ENCODE assay signal across 25 cellular contexts in genomic region chr5:123297198-123297831, GRCh38.
"Had no signal": no experiment of that assay in that cellular context is flagged by ENCODE, and none has a peak within 500 bp of the region (broad histone marks: within the 10 kb centered on the region; RNA-seq: fewer than 3 reads in every experiment).

No MANE protein-coding gene starts in this region.

- H3K4me3 Mint-ChIP-seq: activated CD4-positive, alpha-beta memory T cell treated with anti-CD3 and anti-CD28 coated beads for 36 hours; activated naive CD4-positive, alpha-beta T cell treated with anti-CD3 and anti-CD28 coated beads, Interleukin-2, amount 10 ng/mL, durations not matched to agents 7 days and 5 days; activated naive CD8-positive, alpha-beta T cell treated with anti-CD3 and anti-CD28 coated beads for 36 hours; activated T-helper 17 cell treated with anti-CD3 and anti-CD28 coated beads, Interleukin-2, amount 50 U/mL, for 72 hours; brain; T-helper 17 cell; WTC11 had no signal

- H3K27ac Mint-ChIP-seq: activated CD4-positive, alpha-beta memory T cell treated with anti-CD3 and anti-CD28 coated beads for 36 hours; activated naive CD4-positive, alpha-beta T cell treated with anti-CD3 and anti-CD28 coated beads, Interleukin-2, amount 10 ng/mL, durations not matched to agents 7 days and 5 days; activated naive CD8-positive, alpha-beta T cell treated with anti-CD3 and anti-CD28 coated beads for 36 hours; activated T-helper 17 cell treated with anti-CD3 and anti-CD28 coated beads, Interleukin-2, amount 50 U/mL, for 72 hours; brain; T-helper 17 cell; WTC11 had no signal

- H3K9me3 Mint-ChIP-seq: activated naive CD4-positive, alpha-beta T cell treated with anti-CD3 and anti-CD28 coated beads, Interleukin-2, amount 10 ng/mL, durations not matched to agents 7 days and 5 days had no signal

- H3K27me3 Mint-ChIP-seq: activated naive CD4-positive, alpha-beta T cell treated with anti-CD3 and anti-CD28 coated beads, Interleukin-2, amount 10 ng/mL, durations not matched to agents 7 days and 5 days had no signal

- H3K36me3 ChIP-seq: cardiac muscle cell, MG63 had no signal

- ATAC-seq: activated T-helper 17 cell treated with anti-CD3 and anti-CD28 coated beads, Interleukin-2, amount 50 U/mL, for 72 hours; T-helper 17 cell; WTC11 had no signal

- H3K4me3 ChIP-seq: cardiac muscle cell, MG63 had no signal

- DNase-seq: activated CD4-positive, alpha-beta memory T cell treated with anti-CD3 and anti-CD28 coated beads for 36 hours; activated CD4-positive, alpha-beta T cell treated with anti-CD3 and anti-CD28 coated beads for 48 hours; activated CD4-positive, CD25-positive, alpha-beta regulatory T cell treated with anti-CD3 and anti-CD28 coated beads, Interleukin-2, amount 50 U/mL, for 72 hours; activated gamma-delta T cell treated with Interleukin-2 at 50 U/mL for 16 hours; activated naive CD4-positive, alpha-beta T cell treated with anti-CD3 and anti-CD28 coated beads, Interleukin-2, amount 10 ng/mL, durations not matched to agents 7 days and 5 days; activated naive CD8-positive, alpha-beta T cell treated with anti-CD3 and anti-CD28 coated beads for 36 hours; activated T-cell treated with anti-CD3 and anti-CD28 coated beads for 4 hours; activated T-cell treated with anti-CD3 and anti-CD28 coated beads, Interleukin-2, amount 50 U/mL, for 48 hours; anterior cingulate cortex; cerebellar nuclear complex; MV-4-11; NCI-H1105 treated with DMSO at 0.1 percent for 48 hours; NCI-H1436 treated with DMSO at 0.1 percent for 48 hours; NCI-H187; NCI-H2081 treated with DMSO at 0.1 percent for 48 hours; NCI-H446; NCI-H524; SHP77; T-helper 17 cell; T-helper 9 cell had no signal

- H3K27ac ChIP-seq: cardiac muscle cell had no signal

- H3K27me3 ChIP-seq: cardiac muscle cell, MG63 had no signal

- H3K4me1 Mint-ChIP-seq: activated naive CD8-positive, alpha-beta T cell treated with anti-CD3 and anti-CD28 coated beads for 36 hours; activated T-helper 17 cell treated with anti-CD3 and anti-CD28 coated beads, Interleukin-2, amount 50 U/mL, for 72 hours; brain had no signal

- H3K36me3 Mint-ChIP-seq: activated CD4-positive, alpha-beta memory T cell treated with anti-CD3 and anti-CD28 coated beads for 36 hours; activated naive CD4-positive, alpha-beta T cell treated with anti-CD3 and anti-CD28 coated beads, Interleukin-2, amount 10 ng/mL, durations not matched to agents 7 days and 5 days; activated naive CD8-positive, alpha-beta T cell treated with anti-CD3 and anti-CD28 coated beads for 36 hours; brain had no signal
